In the genomic region with DNA sequence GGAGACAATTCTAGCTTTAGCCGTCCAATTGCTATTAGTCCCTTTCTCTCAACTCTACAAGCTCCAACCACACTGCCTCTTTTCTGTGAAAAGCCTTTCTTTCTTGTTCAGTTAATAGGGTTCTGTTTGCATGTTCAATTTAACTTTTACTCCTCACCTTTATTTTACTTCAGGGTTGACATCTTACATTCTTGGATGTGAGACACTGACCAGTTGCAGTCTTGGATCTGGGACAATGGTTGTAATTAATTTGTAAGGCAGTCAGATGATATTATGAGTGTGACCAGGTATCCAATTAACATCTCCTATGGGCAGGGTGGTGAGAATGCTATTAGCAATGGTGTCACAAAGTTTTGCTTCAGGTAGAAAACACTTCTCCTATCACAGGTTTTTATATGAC, we compare ENCODE assay signal across 31 cellular contexts.
"Had no signal": no experiment of that assay in that cellular context is flagged by ENCODE, and none has a peak within 500 bp of the region (broad histone marks: within the 10 kb centered on the region; RNA-seq: fewer than 3 reads in every experiment).

No MANE protein-coding gene starts in this region.

- FAIRE-seq: astrocyte, bronchial epithelial cell had no signal

- H3K9me3 ChIP-seq: adrenal gland, ascending aorta, body of pancreas, breast epithelium had no signal

- H3K4me3 ChIP-seq: adrenal gland, ascending aorta, body of pancreas, breast epithelium, cardiac muscle cell had no signal

- H3K27me3 ChIP-seq: adrenal gland, ascending aorta, body of pancreas, brain microvascular endothelial cell, breast epithelium, cardiac muscle cell had no signal

- H3K4me1 ChIP-seq: adrenal gland, ascending aorta, body of pancreas, breast epithelium had no signal

- DNase-seq: activated effector memory CD4-positive, alpha-beta T cell treated with anti-CD3 and anti-CD28 coated beads, Interleukin-2, amount 50 U/mL, for 16 hours; activated effector memory CD4-positive, alpha-beta T cell treated with Interleukin-2 at 50 U/mL for 16 hours; activated gamma-delta T cell; activated gamma-delta T cell treated with Interleukin-2 at 50 U/mL for 16 hours; activated naive CD4-positive, alpha-beta T cell; activated naive CD4-positive, alpha-beta T cell treated with anti-CD3 and anti-CD28 coated beads for 36 hours; activated naive CD4-positive, alpha-beta T cell treated with anti-CD3 and anti-CD28 coated beads, Interleukin-2, amount 10 ng/mL, durations not matched to agents 7 days and 5 days; activated naive CD4-positive, alpha-beta T cell treated with anti-CD3 and anti-CD28 coated beads, Interleukin-2, amount 50 U/mL, for 16 hours; activated naive CD4-positive, alpha-beta T cell treated with Interleukin-2 at 50 U/mL for 16 hours; activated naive CD8-positive, alpha-beta T cell treated with anti-CD3 and anti-CD28 coated beads for 36 hours; activated naive CD8-positive, alpha-beta T cell treated with anti-CD3 and anti-CD28 coated beads, Interleukin-2, amount 10 ng/mL, durations not matched to agents 7 days and 5 days; activated naive CD8-positive, alpha-beta T cell treated with anti-CD3 and anti-CD28 coated beads, Interleukin-2, amount 50 U/mL, for 24 hours; activated T-cell treated with anti-CD3 and anti-CD28 coated beads, Interleukin-2, amount 50 U/mL, for 24 hours; activated T-cell treated with anti-CD3 and anti-CD28 coated beads, Interleukin-2, amount 50 U/mL, for 4 hours; activated T-cell treated with anti-CD3 and anti-CD28 coated beads, Interleukin-2, amount 50 U/mL, for 48 hours; activated T-cell treated with anti-CD3 and anti-CD28 coated beads, Interleukin-2, amount 50 U/mL, for 72 hours; adrenal gland; amniotic stem cell; amygdala; anterior cingulate cortex; aorta; body of pancreas; brain microvascular endothelial cell; caudate nucleus; central memory CD4-positive, alpha-beta T cell; cerebellar nuclear complex had no signal

- H3K27ac ChIP-seq: adrenal gland, ascending aorta, body of pancreas, brain microvascular endothelial cell, breast epithelium, cardiac muscle cell had no signal

- H3K36me3 ChIP-seq: adrenal gland, ascending aorta, brain microvascular endothelial cell, breast epithelium, cardiac muscle cell had no signal
